8 cellular contexts compared by ENCODE assay signal in genomic region chr6:17584241-17584803, GRCh38. TPM values are rescaled to one million over a fixed set of nuclear protein-coding genes. Genes with fewer than 3 reads are reported as not detected.
DNase-seq lines count a peak whose midpoint lies in the region; ATAC-seq and TF ChIP-seq lines count a peak whose summit lies in the region.

No MANE protein-coding gene starts in this region.

- no peaks in the 10 kb centered on the region for H3K27me3 Mint-ChIP-seq in endothelial cell (ENCODE audit: unreplicated experiment)

- peak; percentile 76 for TF ChIP-seq CTCF in endothelial cell (IDR thresholded peaks at IDR 0.05; ENCODE audit: unreplicated experiment)
- peak; percentile 49 for TF ChIP-seq CTCF in mucosa of descending colon (IDR thresholded peaks at IDR 0.05)

- H3K4me1 ChIP-seq in mucosa of descending colon (ENCODE audit: low read depth) = peaks cover 25% of the 10 kb centered on the region

- H3K36me3 Mint-ChIP-seq in endothelial cell (ENCODE audit: low read depth, unreplicated experiment) = no peaks in the 10 kb centered on the region

- peaks cover 3% of the 10 kb centered on the region for H3K4me1 Mint-ChIP-seq in endothelial cell (ENCODE audit: unreplicated experiment)

- H3K4me3 Mint-ChIP-seq in endothelial cell (ENCODE audit: unreplicated experiment) = no peak overlapping the region

- H3K9me3 Mint-ChIP-seq in endothelial cell (ENCODE audit: unreplicated experiment) = no peaks in the 10 kb centered on the region

- H3K4me3 ChIP-seq in mucosa of descending colon = no peak overlapping the region

- H3K36me3 ChIP-seq in mucosa of descending colon (ENCODE audit: low read depth) = no peaks in the 10 kb centered on the region

- no peaks in the 10 kb centered on the region for H3K9me3 ChIP-seq in mucosa of descending colon

- ATAC-seq in GM21717 (IDR thresholded peaks at IDR 0.05; ENCODE audit: unreplicated experiment) = peak; percentile 77
- peak; percentile 55 for ATAC-seq in mucosa of descending colon

- intact Hi-C loops in mucosa of descending colon (cut with DNase I, micrococcal nuclease) = loop anchor here (5.0 to 10.0 kb wide), 3 partner anchors 190 to 427 kb away; partner anchors contain the start of genes CAP2 (in 1 of the 2) and RBM24 (in 1 of the 2)

- no peak overlapping the region for H3K27ac Mint-ChIP-seq in endothelial cell (ENCODE audit: unreplicated experiment)

- DNase-seq in DMS53 treated with DMSO at 0.1 percent for 48 hours (lab: John Stamatoyannopoulos, UW; ENCODE audit: unreplicated experiment) (peak; percentile 69), NAMALWA (ENCODE audit: low spot score) (peak; percentile 73), SHP77 treated with DMSO at 0.1 percent for 48 hours (lab: John Stamatoyannopoulos, UW) (peak; percentile 74), endothelial cell (ENCODE audit: low spot score) (peak; percentile 29), mucosa of descending colon (peak in 1 of 3 donors; percentile 65), ureter (ENCODE audit: low spot score) (peak; percentile 53)
- no peak for DNase-seq in activated T-cell treated with anti-CD3 and anti-CD28 coated beads, Interleukin-2, amount 50 U/mL, for 1 hour

RNA-seq across cellular contexts. Expression of gene FAM8A1, which starts 15.8 kb away (rescaled TPM):
- total RNA-seq in endothelial cell (ENCODE audit: unreplicated experiment) (7.6 TPM), mucosa of descending colon (10 to 100 TPM; 35.1 to 49.2 (median 44.0) TPM), ureter (19.5 TPM)
